Comparison of ENCODE assay signal across 1 cellular context in the genomic region with DNA sequence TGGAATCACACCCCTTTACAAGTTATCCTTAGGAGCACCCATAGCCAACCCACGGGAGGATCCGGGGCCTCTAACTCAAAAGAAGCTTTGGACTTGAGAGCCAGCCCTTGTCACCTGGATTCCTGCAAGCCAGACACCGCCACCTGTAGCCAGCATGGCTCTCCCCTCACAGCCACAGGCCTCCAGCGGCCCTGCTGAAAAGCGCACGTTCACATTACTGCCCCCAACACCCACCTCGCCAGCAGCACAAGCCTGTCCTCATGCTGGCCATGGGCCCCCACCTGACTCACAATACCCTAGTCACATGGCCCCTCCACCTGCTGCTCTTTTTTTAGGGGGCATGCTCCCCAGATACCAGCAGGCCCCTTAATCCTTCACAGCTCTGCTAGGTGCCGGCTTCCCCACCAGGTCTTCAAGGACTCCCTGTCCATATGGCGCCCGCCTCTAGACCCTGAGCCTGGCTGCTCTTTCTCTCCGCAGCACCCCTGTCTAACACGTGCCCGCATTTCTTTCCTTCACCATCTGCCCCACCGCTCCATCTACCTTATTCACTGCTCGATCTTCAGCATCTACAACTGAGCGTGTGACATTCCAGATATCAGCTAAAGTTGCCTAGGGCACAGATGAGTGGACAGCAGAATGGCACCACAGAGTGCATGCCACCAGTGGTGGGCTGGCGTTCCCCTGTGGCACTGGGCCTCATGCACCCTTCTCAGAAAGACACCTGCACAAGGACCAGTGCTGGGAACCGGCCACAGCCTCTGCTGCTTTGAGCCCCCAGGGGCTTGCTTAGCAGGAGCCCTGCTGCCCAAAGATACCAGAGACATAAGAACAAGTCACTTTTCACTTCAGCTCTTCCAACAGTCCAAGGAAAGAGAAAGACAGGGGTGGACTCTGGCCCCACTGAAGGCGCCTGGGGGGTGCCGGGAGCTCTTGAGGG.
TF ChIP-seq lines count a peak whose summit lies in the region.

No MANE protein-coding gene starts in this region.

TF ChIP-seq in endothelial cell of umbilical vein, 7 proteins besides CTCF, POLR2A, EP300 and RAD21:
- TF ChIP-seq, protein P1, sequence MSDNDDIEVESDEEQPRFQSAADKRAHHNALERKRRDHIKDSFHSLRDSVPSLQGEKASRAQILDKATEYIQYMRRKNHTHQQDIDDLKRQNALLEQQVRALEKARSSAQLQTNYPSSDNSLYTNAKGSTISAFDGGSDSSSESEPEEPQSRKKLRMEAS (IDR thresholded peaks at IDR 0.05; ENCODE audit: insufficient read depth, insufficient read length) = no peak
- TF ChIP-seq POLR2AphosphoS5 (IDR thresholded peaks at IDR 0.05; ENCODE audit: insufficient read depth, low read depth, low read length) = no peak
- no peak for TF ChIP-seq EZH2 (IDR thresholded peaks at IDR 0.05; ENCODE audit: borderline replicate concordance, low read depth, low read length, severe bottlenecking)
- no peak for TF ChIP-seq FOS (IDR thresholded peaks at IDR 0.05; ENCODE audit: borderline replicate concordance, insufficient read depth, low read length)
- TF ChIP-seq GATA2 (IDR thresholded peaks at IDR 0.05; ENCODE audit: insufficient read depth, insufficient read length, low read depth, low read length) = no peak
- TF ChIP-seq MYC (IDR thresholded peaks at IDR 0.05; ENCODE audit: low read depth, low read length) = no peak
- no peak for TF ChIP-seq JUN (IDR thresholded peaks at IDR 0.05; ENCODE audit: borderline replicate concordance, insufficient read depth, insufficient read length, low read depth)
